In the genomic region with DNA sequence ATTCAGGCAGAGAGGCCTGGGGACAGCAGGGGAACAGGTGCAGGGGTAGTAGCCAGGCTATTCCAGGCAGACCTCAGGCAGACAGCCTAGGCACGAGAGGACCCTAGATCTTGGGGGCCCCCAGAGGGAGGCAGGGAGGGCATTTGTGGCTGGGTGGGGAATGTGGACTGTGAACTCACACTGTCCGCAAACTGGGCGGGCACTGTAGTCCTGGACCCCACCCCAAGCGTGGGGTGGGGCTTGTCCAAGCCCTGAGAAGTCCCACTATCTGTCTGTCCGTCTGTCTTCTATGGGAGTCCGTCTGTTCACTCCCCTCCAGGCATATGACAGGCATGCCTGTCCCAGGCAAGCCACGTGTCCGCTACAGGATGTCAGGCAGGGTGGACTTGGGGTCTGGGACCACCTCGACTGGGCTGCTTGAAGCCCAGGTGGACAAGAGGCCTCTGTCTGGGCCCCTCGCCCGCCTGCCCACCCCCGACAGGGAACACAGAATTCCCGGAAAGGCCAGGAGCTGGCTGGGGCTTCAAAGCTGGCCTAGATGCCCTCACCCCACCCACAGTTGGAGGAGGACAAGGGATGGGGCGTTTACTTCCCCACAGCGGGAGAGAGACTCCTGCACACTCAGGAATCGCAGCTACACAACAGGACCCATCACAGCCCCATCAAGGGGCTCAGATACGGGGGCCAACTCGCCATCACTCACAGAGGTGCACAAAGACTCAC, we compare ENCODE assay signal across 9 cellular contexts. TPM values are rescaled to one million over a fixed set of nuclear protein-coding genes. Genes with fewer than 3 reads are reported as not detected.
DNase-seq lines count a peak whose midpoint lies in the region; ATAC-seq lines count a peak whose summit lies in the region.
"Had no signal": no experiment of that assay in that cellular context is flagged by ENCODE, and none has a peak within 500 bp of the region (broad histone marks: within the 10 kb centered on the region; RNA-seq: fewer than 3 reads in every experiment).

TSS of gene SLC38A5 (minus strand) at position 151 of the 723 bp plus-strand sequence. CDS start 2,336 bp downstream, outside the sequence.

- no peaks in the 10 kb centered on the region for H3K27me3 Mint-ChIP-seq in activated T-helper 2 cell treated with anti-CD3 and anti-CD28 coated beads, Interferon-gamma antibody, Interleukin-2, Interleukin-4, amounts not matched to agents 10 μg/mL and 5 μg/mL and 100 μg/mL, durations not matched to agents 14 hours and 24 hours and 36 hours (ENCODE audit: low read depth)

- H3K9me3 Mint-ChIP-seq in activated T-helper 2 cell treated with anti-CD3 and anti-CD28 coated beads, Interferon-gamma antibody, Interleukin-2, Interleukin-4, amounts not matched to agents 10 μg/mL and 5 μg/mL and 100 μg/mL, durations not matched to agents 14 hours and 24 hours and 36 hours: no peaks in the 10 kb centered on the region

- no peak for DNase-seq in activated T-helper 2 cell treated with anti-CD3 and anti-CD28 coated beads, Interferon-gamma antibody, Interleukin-2, Interleukin-4, amounts not matched to agents 10 μg/mL and 5 μg/mL and 100 μg/mL, durations not matched to agents 14 hours and 24 hours and 36 hours (ENCODE audit: low spot score)
- no peak for DNase-seq in HCEC 1CT
- DNase-seq: activated effector memory CD4-positive, alpha-beta T cell treated with anti-CD3 and anti-CD28 coated beads, Interleukin-2, amount 50 U/mL, for 16 hours; NCI-H1105 had no signal

- peak within 1 kb of the TSS; percentile 93 for H3K4me3 Mint-ChIP-seq in activated T-helper 2 cell treated with anti-CD3 and anti-CD28 coated beads, Interferon-gamma antibody, Interleukin-2, Interleukin-4, amounts not matched to agents 10 μg/mL and 5 μg/mL and 100 μg/mL, durations not matched to agents 14 hours and 24 hours and 36 hours (ENCODE audit: low read depth)

- H3K27ac Mint-ChIP-seq in activated T-helper 2 cell treated with anti-CD3 and anti-CD28 coated beads, Interferon-gamma antibody, Interleukin-2, Interleukin-4, amounts not matched to agents 10 μg/mL and 5 μg/mL and 100 μg/mL, durations not matched to agents 14 hours and 24 hours and 36 hours: peak within 1 kb of the TSS; percentile 93

- H3K27ac ChIP-seq in HUES6 (ENCODE audit: low read depth, low read length): no peak within 1 kb of the TSS
- no peak within 1 kb of the TSS for H3K27ac ChIP-seq in iPS-18a (ENCODE audit: low read length)
- no peak within 1 kb of the TSS for H3K27ac ChIP-seq in stomach smooth muscle (ENCODE audit: low read length)

- peaks cover 25% of the 10 kb centered on the region for H3K4me1 Mint-ChIP-seq in activated T-helper 2 cell treated with anti-CD3 and anti-CD28 coated beads, Interferon-gamma antibody, Interleukin-2, Interleukin-4, amounts not matched to agents 10 μg/mL and 5 μg/mL and 100 μg/mL, durations not matched to agents 14 hours and 24 hours and 36 hours (ENCODE audit: low read depth)

- no peaks in the 10 kb centered on the region; the same call in 1 of the 2 replicates for H3K27me3 ChIP-seq in HUES6 (ENCODE audit: control insufficient read depth, insufficient read depth, low read length)
- no peaks in the 10 kb centered on the region for H3K27me3 ChIP-seq in iPS-18a (ENCODE audit: control insufficient read depth, insufficient read depth, low read length)
- peaks cover 0 to 13% of the 10 kb centered on the region in 2 donors for H3K27me3 ChIP-seq in stomach smooth muscle (ENCODE audit: control insufficient read depth in 1 of 2, insufficient read depth in 2 of 2, low read length in 2 of 2)

- intact Hi-C loops in activated T-helper 2 cell treated with anti-CD3 and anti-CD28 coated beads, Interferon-gamma antibody, Interleukin-2, Interleukin-4, amounts not matched to agents 10 μg/mL and 5 μg/mL and 100 μg/mL, durations not matched to agents 14 hours and 24 hours and 36 hours (cut with micrococcal nuclease): no loop called here

- H3K9ac ChIP-seq in HUES6 (ENCODE audit: low read length): peak within 1 kb of the TSS; percentile 15
- H3K9ac ChIP-seq in iPS-18a (ENCODE audit: low read length): peak within 1 kb of the TSS; percentile 60
- H3K9ac ChIP-seq in stomach smooth muscle (ENCODE audit: low read length in 2 of 2): no peak within 1 kb of the TSS

- ATAC-seq in HG03439 (IDR thresholded peaks at IDR 0.05; ENCODE audit: unreplicated experiment) (no peak), GM18873 (IDR thresholded peaks at IDR 0.05; ENCODE audit: low FRiP score, unreplicated experiment) (no peak)

- H3K4me1 ChIP-seq in HUES6 (ENCODE audit: control insufficient read depth, insufficient read depth, low read length) (peaks cover 37% of the 10 kb centered on the region), iPS-18a (ENCODE audit: control insufficient read depth, low read depth, low read length) (peaks cover 8% of the 10 kb centered on the region), stomach smooth muscle (ENCODE audit: control insufficient read depth, insufficient read depth, low read length) (peaks cover 2% of the 10 kb centered on the region)

- peaks cover 31% of the 10 kb centered on the region for H3K36me3 Mint-ChIP-seq in activated T-helper 2 cell treated with anti-CD3 and anti-CD28 coated beads, Interferon-gamma antibody, Interleukin-2, Interleukin-4, amounts not matched to agents 10 μg/mL and 5 μg/mL and 100 μg/mL, durations not matched to agents 14 hours and 24 hours and 36 hours (ENCODE audit: low read depth)

- H3K4me3 ChIP-seq in HUES6 (ENCODE audit: low read depth, low read length) (peak within 1 kb of the TSS; percentile 69), iPS-18a (ENCODE audit: low read length) (peak within 1 kb of the TSS; percentile 70), stomach smooth muscle (ENCODE audit: low read length in 2 of 2) (peak within 1 kb of the TSS; percentile 35 to 40)

- peaks cover 4% of the 10 kb centered on the region; the same call in 1 of the 2 replicates for H3K36me3 ChIP-seq in HUES6 (ENCODE audit: control insufficient read depth, insufficient read depth, low read length)
- H3K36me3 ChIP-seq in iPS-18a (ENCODE audit: control insufficient read depth, low read depth, low read length): no peaks in the 10 kb centered on the region
- no peaks in the 10 kb centered on the region for H3K36me3 ChIP-seq in stomach smooth muscle (ENCODE audit: control insufficient read depth in 2 of 2, insufficient read depth in 2 of 2, low read length in 2 of 2)

- peaks cover 14% of the 10 kb centered on the region; the same call in 1 of the 2 replicates for H3K9me3 ChIP-seq in HUES6 (ENCODE audit: control insufficient read depth, insufficient read depth, low read depth, low read length)
- H3K9me3 ChIP-seq in iPS-18a (ENCODE audit: control insufficient read depth, low read depth, low read length): peaks cover under 1% of the 10 kb centered on the region
- no peaks in the 10 kb centered on the region for H3K9me3 ChIP-seq in stomach smooth muscle (ENCODE audit: control insufficient read depth in 2 of 2, low read length in 2 of 2)

RNA-seq across cellular contexts. Expression of gene SLC38A5, which starts in this region (rescaled TPM):
- total RNA-seq in activated T-helper 2 cell treated with anti-CD3 and anti-CD28 coated beads, Interferon-gamma antibody, Interleukin-2, Interleukin-4, amounts not matched to agents 10 μg/mL and 5 μg/mL and 100 μg/mL, durations not matched to agents 14 hours and 24 hours and 36 hours: 146 and 147 TPM in 2 replicates

Comparison
In these comparisons a context has a peak if more than half of its experiments do, and no peak if none do; other contexts are left out.
1. H3K9ac ChIP-seq: peak in HUES6 (single experiment) and iPS-18a (single experiment); none in stomach smooth muscle (0 of 2).
2. Peak in every context shown above with its lines, with median percentiles within 50 percentile points of each other: H3K4me3 ChIP-seq.